14 cellular contexts compared by ENCODE assay signal in genomic region chr2:131154647-131155046, GRCh38. TPM values are rescaled to one million over a fixed set of nuclear protein-coding genes. Genes with fewer than 3 reads are reported as not detected.
"Had no signal": no experiment of that assay in that cellular context is flagged by ENCODE, and none has a peak within 500 bp of the region (broad histone marks: within the 10 kb centered on the region; RNA-seq: fewer than 3 reads in every experiment).

No MANE protein-coding gene starts in this region.

- H3K4me3 Mint-ChIP-seq: T-cell had no signal

- H3K9me3 Mint-ChIP-seq: naive thymus-derived CD8-positive, alpha-beta T cell; T-cell had no signal

- H3K27ac ChIP-seq: adrenal gland, breast epithelium, gastrocnemius medialis, heart right ventricle, SK-N-MC, tibial nerve had no signal

- H3K4me3 ChIP-seq: adrenal gland, breast epithelium, gastrocnemius medialis, heart right ventricle, SK-N-MC, tibial nerve had no signal

- DNase-seq: cerebellar nuclear complex, cortex of kidney, gastrocnemius medialis had no signal

- FAIRE-seq: astrocyte had no signal

- H3K4me1 ChIP-seq: adrenal gland, breast epithelium, gastrocnemius medialis, heart right ventricle had no signal

- H3K9me3 ChIP-seq: adrenal gland, breast epithelium, gastrocnemius medialis, heart right ventricle, tibial nerve had no signal

- H3K27me3 ChIP-seq: adrenal gland, breast epithelium, gastrocnemius medialis, heart right ventricle, tibial nerve had no signal

- H3K27me3 Mint-ChIP-seq: naive thymus-derived CD8-positive, alpha-beta T cell; T-cell had no signal

- H3K36me3 ChIP-seq: breast epithelium had no signal

RNA-seq across cellular contexts. Expression of gene POTEE, which starts 54.7 kb away (rescaled TPM):
- total RNA-seq: gastrocnemius medialis, left ventricle myocardium superior, renal cortical epithelial cell, tibial nerve had no signal
- polyA plus RNA-seq: esophagus, heart right ventricle had no signal
